In genomic region chr7:153529651-153530165, GRCh38 we compare ENCODE assay signal across 27 cellular contexts.
"Had no signal": no experiment of that assay in that cellular context is flagged by ENCODE, and none has a peak within 500 bp of the region (broad histone marks: within the 10 kb centered on the region; RNA-seq: fewer than 3 reads in every experiment).

No MANE protein-coding gene starts in this region.

- H3K4me3 ChIP-seq: ovary, psoas muscle, right lobe of liver, sigmoid colon, suprapubic skin, testis, tibial artery, transverse colon, upper lobe of right lung, uterus had no signal

- H3K27ac ChIP-seq: neutrophil, ovary, parathyroid adenoma, psoas muscle, right lobe of liver, sigmoid colon, suprapubic skin, testis, tibial artery, transverse colon, upper lobe of right lung had no signal

- DNase-seq: naive thymus-derived CD8-positive, alpha-beta T cell; nephron progenitor cell; nucleus accumbens; ovary; posterior cingulate gyrus; psoas muscle; right cardiac atrium; right lobe of liver; small intestine; stimulated activated CD4-positive, alpha-beta T cell treated with anti-CD3 and anti-CD28 coated beads, Interleukin-15, amount 100 ng/mL, for 24 hours; stimulated activated CD4-positive, alpha-beta T cell treated with anti-CD3 and anti-CD28 coated beads, Interleukin-2, amount 100 ng/mL, for 24 hours; stimulated activated CD4-positive, alpha-beta T cell treated with anti-CD3 and anti-CD28 coated beads, Interleukin-2, amount 100 ng/mL, for 48 hours; stimulated activated CD4-positive, alpha-beta T cell treated with anti-CD3 and anti-CD28 coated beads, Interleukin-4, amount 100 ng/mL, for 24 hours; stimulated activated naive CD4-positive, alpha-beta T cell; stimulated activated naive CD8-positive, alpha-beta T cell treated with anti-CD3 and anti-CD28 coated beads, Interleukin-15, amount 100 ng/mL, for 72 hours; stimulated activated naive CD8-positive, alpha-beta T cell treated with anti-CD3 and anti-CD28 coated beads, Interleukin-15, Interleukin-2, amounts not matched to agents 100 U/mL and 50 U/mL, for 24 hours; testis; tibial artery; transverse colon; upper lobe of right lung; uterus had no signal

- H3K36me3 ChIP-seq: neutrophil, ovary, right lobe of liver, sigmoid colon, suprapubic skin, tibial artery, transverse colon, upper lobe of right lung, uterus had no signal

- H3K9me3 ChIP-seq: neutrophil, ovary, psoas muscle, right lobe of liver, sigmoid colon, suprapubic skin, testis, tibial artery, transverse colon, upper lobe of right lung, uterus had no signal

- ATAC-seq: naive thymus-derived CD8-positive, alpha-beta T cell; natural killer cell treated with Interleukin-12 subunit alpha and Interleukin-12 subunit beta and Interleukin-15 and Interleukin-18, amount 100 ng/mL, for 72 hours; psoas muscle; right cardiac atrium; right lobe of liver; stimulated activated memory B cell treated with anti-CD40 and anti-IgM and Interleukin-4, amounts not matched to agents 10 μg/mL and 1 μg/mL and 100 μg/mL, for 72 hours; stimulated activated naive CD8-positive, alpha-beta T cell treated with anti-CD3 and anti-CD28 coated beads, Interleukin-15, amount 100 ng/mL, for 72 hours; stimulated activated naive CD8-positive, alpha-beta T cell treated with anti-CD3 and anti-CD28 coated beads, Interleukin-15, Interleukin-2, amounts not matched to agents 100 U/mL and 50 U/mL, for 24 hours; upper lobe of right lung had no signal

- H3K4me1 ChIP-seq: parathyroid adenoma, psoas muscle, right lobe of liver, suprapubic skin, testis, tibial artery, transverse colon, upper lobe of right lung, uterus had no signal

- H3K27me3 ChIP-seq: neutrophil, ovary, right lobe of liver, sigmoid colon, suprapubic skin, testis, tibial artery, transverse colon, upper lobe of right lung, uterus had no signal
